8 cellular contexts compared by ENCODE assay signal in the genomic region with DNA sequence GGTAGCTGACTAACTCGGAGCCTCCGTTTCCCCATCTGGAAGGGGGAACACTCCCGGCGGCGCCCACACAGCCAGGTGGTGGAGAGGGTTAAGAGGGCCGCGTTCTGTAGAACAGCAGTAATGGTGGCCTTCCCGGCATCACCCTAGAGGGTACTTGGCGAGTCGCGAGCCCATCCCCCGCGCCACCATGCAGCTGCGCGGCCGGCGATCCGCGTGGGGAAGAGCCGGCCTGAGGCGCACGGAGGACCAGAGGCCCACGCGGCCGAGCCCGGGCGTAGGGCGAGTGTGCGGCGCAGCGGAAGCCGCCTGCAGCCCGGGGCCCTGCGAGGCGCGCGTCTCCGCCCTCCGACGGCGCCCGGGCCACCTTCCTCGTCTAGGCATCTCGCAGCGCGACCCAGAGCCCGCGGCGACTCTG. TPM values are rescaled to one million over a fixed set of nuclear protein-coding genes. Genes with fewer than 3 reads are reported as not detected.
A peak's percentile ranks its signal among the peaks of the same experiment; 100 is the strongest.
DNase-seq lines count a peak whose midpoint lies in the region; ATAC-seq and TF ChIP-seq lines count a peak whose summit lies in the region.

No MANE protein-coding gene starts in this region.

- H3K4me3 ChIP-seq in AG09309 (ENCODE audit: control insufficient read depth, low read depth, low read length) (peak overlapping the region; percentile 93), WERI-Rb-1 (ENCODE audit: low read depth, low read length) (peak overlapping the region; percentile 72), mesodermal cell (ENCODE audit: extremely low read depth, insufficient read depth, low read length, poor library complexity, severe bottlenecking) (peak overlapping the region; percentile 98)

- DNase-seq in AG09309 (ENCODE audit: low read depth) (no peak), WERI-Rb-1 (peak; percentile 45), DMS153 (lab: John Stamatoyannopoulos, UW) (no peak)
- DNase-seq in stimulated activated naive CD4-positive, alpha-beta T cell treated with Interleukin-2 at 50 U/mL for 16 hours (lab: John Stamatoyannopoulos, UW) = peak; percentile 41

- intact Hi-C loops in dendritic cell treated with granulocyte-macrophage colony-stimulating factor and Interleukin-4, amounts not matched to agents 40 ng/mL and 50 ng/mL, for 4 days (cut with micrococcal nuclease) = no loop called here

- no peaks in the 10 kb centered on the region for H3K9me3 Mint-ChIP-seq in dendritic cell treated with granulocyte-macrophage colony-stimulating factor and Interleukin-4, amounts not matched to agents 40 ng/mL and 50 ng/mL, for 4 days

- peak overlapping the region; percentile 91 for H3K4me3 Mint-ChIP-seq in dendritic cell treated with granulocyte-macrophage colony-stimulating factor and Interleukin-4, amounts not matched to agents 40 ng/mL and 50 ng/mL, for 4 days

- H3K9me3 ChIP-seq in WERI-Rb-1 (ENCODE audit: severe bottlenecking) (peaks cover 3% of the 10 kb centered on the region), mesodermal cell (ENCODE audit: control insufficient read depth, low read length) (no peaks in the 10 kb centered on the region)

- ATAC-seq in GM19025 (IDR thresholded peaks at IDR 0.05; ENCODE audit: low read depth, unreplicated experiment) (peak; percentile 51), HG03159 (IDR thresholded peaks at IDR 0.05; ENCODE audit: unreplicated experiment) (peak; percentile 50)

- no peaks in the 10 kb centered on the region for H3K27me3 ChIP-seq in WERI-Rb-1 (ENCODE audit: insufficient read depth, low read depth, severe bottlenecking)

- peaks cover 35% of the 10 kb centered on the region for H3K36me3 ChIP-seq in WERI-Rb-1
- peaks cover 23% of the 10 kb centered on the region for H3K36me3 ChIP-seq in mesodermal cell (ENCODE audit: control insufficient read depth, insufficient read depth, low read length)

- peaks cover 47% of the 10 kb centered on the region for H3K36me3 Mint-ChIP-seq in dendritic cell treated with granulocyte-macrophage colony-stimulating factor and Interleukin-4, amounts not matched to agents 40 ng/mL and 50 ng/mL, for 4 days (ENCODE audit: low read depth)

- WGBS in mesodermal cell (ENCODE audit: insufficient coverage in 2 of 2), 2 experiments = 0 to 1% methylated on average over 15 to 46 of the region's 49 CpGs

- no peak for TF ChIP-seq CTCF in AG09309 (IDR thresholded peaks at IDR 0.05; ENCODE audit: control insufficient read depth, insufficient read depth, low read depth, low read length, missing control alignments)
- no peak for TF ChIP-seq CTCF in WERI-Rb-1 (IDR thresholded peaks at IDR 0.05; ENCODE audit: low read depth, low read length)

- peaks cover 30% of the 10 kb centered on the region for H3K4me1 ChIP-seq in mesodermal cell (ENCODE audit: control insufficient read depth, insufficient read depth, low read length, poor library complexity, severe bottlenecking)

- H3K4me1 Mint-ChIP-seq in dendritic cell treated with granulocyte-macrophage colony-stimulating factor and Interleukin-4, amounts not matched to agents 40 ng/mL and 50 ng/mL, for 4 days (ENCODE audit: low read depth) = peaks cover 69% of the 10 kb centered on the region

- peak overlapping the region; percentile 90 for H3K27ac Mint-ChIP-seq in dendritic cell treated with granulocyte-macrophage colony-stimulating factor and Interleukin-4, amounts not matched to agents 40 ng/mL and 50 ng/mL, for 4 days

- no peaks in the 10 kb centered on the region for H3K27me3 Mint-ChIP-seq in dendritic cell treated with granulocyte-macrophage colony-stimulating factor and Interleukin-4, amounts not matched to agents 40 ng/mL and 50 ng/mL, for 4 days

- H3K27ac ChIP-seq in WERI-Rb-1 (peak overlapping the region; percentile 89), mesodermal cell (ENCODE audit: low read depth, low read length, severe bottlenecking) (peak overlapping the region; percentile 80)

RNA-seq across cellular contexts. Expression of gene TKT, which starts 0.5 kb away (rescaled TPM):
- polyA plus RNA-seq in mesodermal cell (2013, experiment 1 of 2) = 684 TPM
- polyA plus RNA-seq in mesodermal cell (2013, experiment 2 of 2) = 577 TPM

Comparison
In these comparisons a context has a peak if more than half of its experiments do, and no peak if none do; other contexts are left out.
1. DNase-seq: peak in WERI-Rb-1 (single experiment) and stimulated activated naive CD4-positive, alpha-beta T cell treated with Interleukin-2 at 50 U/mL for 16 hours (single experiment); none in AG09309 (single experiment) and DMS153 (single experiment).
2. Peak in every context shown above with its lines, with median percentiles within 50 percentile points of each other: H3K4me3 ChIP-seq.